24 cellular contexts compared by ENCODE assay signal in the genomic region with DNA sequence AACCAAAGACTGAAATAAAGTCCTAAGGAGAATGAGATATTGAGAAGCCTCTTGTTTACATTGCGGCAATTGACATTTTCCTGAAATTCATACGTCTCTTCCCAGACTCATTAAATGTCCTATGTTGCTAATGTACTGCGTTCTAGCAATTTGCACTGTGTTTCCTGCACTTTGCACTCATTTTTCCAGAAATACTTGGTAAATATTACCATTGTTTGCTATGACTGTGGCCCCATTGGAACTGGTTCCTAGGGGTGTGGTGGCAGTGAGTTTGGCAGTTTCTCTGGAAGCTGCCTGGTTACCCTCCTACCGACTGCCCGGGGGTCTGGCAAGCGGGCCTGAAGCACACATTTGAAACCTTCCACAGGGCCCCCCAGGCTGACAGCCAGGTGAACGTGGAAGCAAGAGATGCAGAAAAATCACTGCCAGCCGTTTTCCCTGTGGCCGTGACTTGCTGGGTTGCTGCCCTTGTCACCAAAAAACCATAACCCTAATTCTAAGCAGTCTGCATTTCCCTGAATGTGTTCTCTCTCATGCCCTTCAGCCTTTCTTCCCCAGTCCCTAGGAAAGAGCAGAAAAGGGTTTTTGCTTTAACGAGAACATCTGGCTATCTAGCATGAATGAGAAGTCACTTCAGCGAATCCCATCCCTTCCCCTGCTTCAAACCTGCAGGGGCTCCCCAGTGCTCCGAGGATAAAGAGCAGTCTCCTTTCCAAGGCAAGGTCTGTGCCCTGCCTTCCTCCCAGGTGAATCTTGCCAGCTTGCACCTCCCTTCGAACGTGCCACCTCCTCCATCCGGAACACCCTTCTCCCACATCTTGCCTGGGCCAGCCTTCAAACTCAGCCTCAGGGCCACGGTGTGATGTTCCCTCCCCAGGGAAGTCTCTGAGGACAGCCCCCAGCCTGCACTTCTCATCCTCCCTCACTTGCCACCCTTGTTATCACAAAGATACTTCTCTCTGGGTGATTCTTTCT.
"Had no signal": no experiment of that assay in that cellular context is flagged by ENCODE, and none has a peak within 500 bp of the region (broad histone marks: within the 10 kb centered on the region; RNA-seq: fewer than 3 reads in every experiment).

No MANE protein-coding gene starts in this region.

- H3K36me3 ChIP-seq: esophagus muscularis mucosa, lower lobe of right lung, ovary, right atrium auricular region, thoracic aorta, upper lobe of left lung had no signal

- H3K9me3 Mint-ChIP-seq: activated naive CD4-positive, alpha-beta T cell treated with anti-CD3 and anti-CD28 coated beads, Interleukin-2, amount 50 U/mL, for 72 hours; T-cell had no signal

- DNase-seq: activated CD4-positive, alpha-beta T cell treated with anti-CD3 and anti-CD28 coated beads, Interleukin-2, amount 50 U/mL, for 4 hours; activated gamma-delta T cell treated with Interleukin-2 at 50 U/mL for 16 hours; activated T-cell treated with anti-CD3 and anti-CD28 coated beads for 4 hours; dermis blood vessel endothelial cell; effector memory CD4-positive, alpha-beta T cell; glutamatergic neuron; hypothalamus; lower lobe of right lung; naive thymus-derived CD8-positive, alpha-beta T cell; ovary; psoas muscle; stimulated activated CD4-positive, alpha-beta T cell treated with anti-CD3 and anti-CD28 coated beads, Interleukin-4, amount 100 ng/mL, for 24 hours; stimulated activated naive CD4-positive, alpha-beta T cell treated with Interleukin-2 at 50 U/mL for 16 hours; T-cell; upper lobe of left lung had no signal

- H3K9me3 ChIP-seq: lower lobe of right lung, ovary, psoas muscle, right atrium auricular region, thoracic aorta, upper lobe of left lung had no signal

- H3K4me1 ChIP-seq: psoas muscle had no signal

- H3K4me3 ChIP-seq: esophagus muscularis mucosa, lower lobe of right lung, ovary, psoas muscle, right atrium auricular region, thoracic aorta, upper lobe of left lung had no signal

- H3K27ac ChIP-seq: esophagus muscularis mucosa, lower lobe of right lung, ovary, psoas muscle, right atrium auricular region, thoracic aorta, upper lobe of left lung had no signal

- FAIRE-seq: frontal cortex, islet of Langerhans, TTC549 had no signal

- H3K36me3 Mint-ChIP-seq: activated naive CD4-positive, alpha-beta T cell treated with anti-CD3 and anti-CD28 coated beads, Interleukin-2, amount 50 U/mL, for 72 hours; brain; naive thymus-derived CD8-positive, alpha-beta T cell; T-cell had no signal

- H3K27ac Mint-ChIP-seq: activated CD4-positive, alpha-beta T cell treated with anti-CD3 and anti-CD28 coated beads for 36 hours; activated naive CD4-positive, alpha-beta T cell treated with anti-CD3 and anti-CD28 coated beads, Interleukin-2, amount 50 U/mL, for 72 hours; brain; T-cell had no signal

- H3K27me3 ChIP-seq: ovary, right atrium auricular region, upper lobe of left lung had no signal

- H3K4me1 Mint-ChIP-seq: naive thymus-derived CD8-positive, alpha-beta T cell; T-cell had no signal

- H3K4me3 Mint-ChIP-seq: activated CD4-positive, alpha-beta T cell treated with anti-CD3 and anti-CD28 coated beads for 36 hours; brain; T-cell had no signal
